ENCODE assay signal across 26 cellular contexts in genomic region chr11:64791781-64792291, GRCh38.
"Had no signal": no experiment of that assay in that cellular context is flagged by ENCODE, and none has a peak within 500 bp of the region (broad histone marks: within the 10 kb centered on the region; RNA-seq: fewer than 3 reads in every experiment).

No MANE protein-coding gene starts in this region.

- DNase-seq: activated CD4-positive, alpha-beta memory T cell treated with anti-CD3 and anti-CD28 coated beads for 36 hours; activated CD4-positive, alpha-beta T cell treated with anti-CD3 and anti-CD28 coated beads for 36 hours; activated naive CD4-positive, alpha-beta T cell treated with anti-CD3 and anti-CD28 coated beads for 36 hours; activated T-cell treated with anti-CD3 and anti-CD28 coated beads, Interleukin-2, amount 50 U/mL, for 24 hours; anterior cingulate cortex; central memory CD4-positive, alpha-beta T cell; colonic mucosa; erythroblast; foreskin melanocyte; glutamatergic neuron; hippocampal formation; islet precursor cell; naive thymus-derived CD4-positive, alpha-beta T cell; retina; SJCRH30; stimulated activated CD4-positive, alpha-beta T cell treated with anti-CD3 and anti-CD28 coated beads, Interleukin-15, amount 100 ng/mL, for 24 hours; stimulated activated CD4-positive, alpha-beta T cell treated with anti-CD3 and anti-CD28 coated beads, Interleukin-2, amount 100 ng/mL, for 48 hours; T-helper 17 cell; testis; WERI-Rb-1 had no signal

- H3K27ac Mint-ChIP-seq: activated CD4-positive, alpha-beta memory T cell treated with anti-CD3 and anti-CD28 coated beads for 36 hours; activated CD4-positive, alpha-beta T cell treated with anti-CD3 and anti-CD28 coated beads for 36 hours; brain; memory B cell; type B pancreatic cell had no signal

- H3K9me3 Mint-ChIP-seq: activated CD4-positive, alpha-beta memory T cell treated with anti-CD3 and anti-CD28 coated beads for 36 hours; activated naive CD4-positive, alpha-beta T cell treated with anti-CD3 and anti-CD28 coated beads for 36 hours; activated T-cell treated with anti-CD3 and anti-CD28 coated beads, Interleukin-2, amount 50 U/mL, for 24 hours; brain; memory B cell; type B pancreatic cell had no signal

- H3K4me1 Mint-ChIP-seq: brain had no signal

- H3K4me3 Mint-ChIP-seq: activated CD4-positive, alpha-beta memory T cell treated with anti-CD3 and anti-CD28 coated beads for 36 hours; activated CD4-positive, alpha-beta T cell treated with anti-CD3 and anti-CD28 coated beads for 36 hours; activated naive CD4-positive, alpha-beta T cell treated with anti-CD3 and anti-CD28 coated beads for 36 hours; activated T-cell treated with anti-CD3 and anti-CD28 coated beads, Interleukin-2, amount 50 U/mL, for 24 hours; brain; memory B cell; naive thymus-derived CD4-positive, alpha-beta T cell; T-helper 17 cell; type B pancreatic cell had no signal

- ATAC-seq: activated CD4-positive, alpha-beta T cell treated with anti-CD3 and anti-CD28 coated beads for 36 hours; left lung; naive thymus-derived CD4-positive, alpha-beta T cell; T-helper 17 cell had no signal

- H3K36me3 ChIP-seq: colonic mucosa, SJCRH30 had no signal

- H3K4me3 ChIP-seq: colonic mucosa, left lung, SJCRH30, skin epidermis, testis had no signal

- H3K36me3 Mint-ChIP-seq: type B pancreatic cell had no signal

- H3K27me3 ChIP-seq: colonic mucosa, left lung, neutrophil, SJCRH30, testis had no signal

- H3K27me3 Mint-ChIP-seq: activated CD4-positive, alpha-beta memory T cell treated with anti-CD3 and anti-CD28 coated beads for 36 hours; activated CD4-positive, alpha-beta T cell treated with anti-CD3 and anti-CD28 coated beads for 36 hours; activated T-cell treated with anti-CD3 and anti-CD28 coated beads, Interleukin-2, amount 50 U/mL, for 24 hours; brain; memory B cell; naive thymus-derived CD4-positive, alpha-beta T cell; T-helper 17 cell; type B pancreatic cell had no signal
